Comparison of ENCODE assay signal across 8 cellular contexts in the genomic region with DNA sequence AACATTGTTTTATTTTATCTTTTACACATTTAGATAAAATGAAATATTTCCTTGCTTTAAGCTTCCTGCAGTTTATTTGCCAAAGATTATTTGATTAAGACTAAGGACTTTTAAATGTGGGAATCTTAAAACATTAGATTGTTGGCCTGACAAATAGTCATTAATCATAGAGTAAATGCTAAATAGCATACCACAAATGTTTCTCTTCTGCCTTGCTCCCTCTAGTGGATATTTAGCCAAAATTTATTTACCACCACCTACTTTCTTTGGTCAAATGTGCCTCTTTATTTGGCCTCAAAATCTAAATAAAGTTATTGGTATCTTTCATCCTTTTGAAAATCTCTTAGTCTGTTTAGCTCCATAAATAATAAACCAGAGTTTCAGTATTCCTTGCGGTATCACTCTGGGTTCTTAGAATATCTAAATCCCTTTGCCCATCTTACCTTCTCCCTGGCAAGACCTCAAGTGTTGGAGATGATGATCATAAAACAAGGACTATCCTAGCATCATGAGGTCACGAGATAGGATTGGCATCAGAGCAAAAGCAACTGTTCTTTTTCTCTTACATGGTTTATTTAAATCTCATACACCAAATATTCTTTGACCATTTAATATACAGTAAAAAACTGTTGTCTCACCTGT.
DNase-seq lines count a peak whose midpoint lies in the region; ATAC-seq and TF ChIP-seq lines count a peak whose summit lies in the region.

No MANE protein-coding gene starts in this region.

- no peaks in the 10 kb centered on the region for H3K9me3 ChIP-seq in heart left ventricle
- H3K9me3 ChIP-seq in suprapubic skin, result no peaks in the 10 kb centered on the region

- TF ChIP-seq EP300 in suprapubic skin (IDR thresholded peaks at IDR 0.05), result no peak

- WGBS in heart left ventricle, 4 donors, result 58 to 72% (median 63%) methylated on average over 2 of the region's 2 CpGs
- 58% methylated on average over 2 of the region's 2 CpGs for WGBS in suprapubic skin

- no peak overlapping the region for H3K4me3 ChIP-seq in heart left ventricle
- H3K4me3 ChIP-seq in suprapubic skin, result no peak overlapping the region

- no peak for TF ChIP-seq POLR2A in heart left ventricle (IDR thresholded peaks at IDR 0.05)
- no peak for TF ChIP-seq POLR2A in suprapubic skin (IDR thresholded peaks at IDR 0.05)

- H3K27me3 ChIP-seq in heart left ventricle (no peaks in the 10 kb centered on the region), suprapubic skin (no peaks in the 10 kb centered on the region)

- intact Hi-C loops in heart left ventricle (cut with DNase I) (loop anchor here in 8 of 10 donors (5.0 to 10.0 kb wide), 8 partner anchors 64 to 861 kb away; no protein-coding TSS in a partner anchor), Right ventricle myocardium inferior (cut with DNase I) (loop anchor here (10.0 kb wide), 2 partner anchors 424 to 864 kb away; no protein-coding TSS in a partner anchor)

- ATAC-seq in heart left ventricle, result peak in 1 of 4 donors; percentile 56
- no peak for ATAC-seq in Right ventricle myocardium inferior
- peak; percentile 76 for ATAC-seq in SK-N-SH treated with all-trans-retinoic acid at 6 μM for 48 hours
- no peak for ATAC-seq in HG03460 (IDR thresholded peaks at IDR 0.05; ENCODE audit: unreplicated experiment)
- ATAC-seq in HG02938 (IDR thresholded peaks at IDR 0.05; ENCODE audit: unreplicated experiment), result no peak

- H3K4me1 ChIP-seq in heart left ventricle, result peaks cover 0 to 5% (median 0%) of the 10 kb centered on the region in 12 donors
- no peaks in the 10 kb centered on the region for H3K4me1 ChIP-seq in suprapubic skin

- H3K36me3 ChIP-seq in heart left ventricle (peaks cover 0 to 61% (median 22%) of the 10 kb centered on the region in 9 donors), suprapubic skin (peaks cover 5% of the 10 kb centered on the region)

- H3K27ac ChIP-seq in heart left ventricle (no peak overlapping the region), suprapubic skin (no peak overlapping the region)

- no peak for DNase-seq in heart left ventricle
- DNase-seq in Right ventricle myocardium inferior (ENCODE audit: missing footprints), result no peak
- peak; percentile 65 to 76 for DNase-seq in Kasumi-1 (lab: John Stamatoyannopoulos, UW)
- peak; percentile 43 for DNase-seq in globus pallidus (ENCODE audit: low spot score)
- DNase-seq in suprapubic skin (ENCODE audit: low spot score in 2 of 2), result no peak

- TF ChIP-seq CTCF in heart left ventricle (IDR thresholded peaks at IDR 0.05) (peak; percentile 48 to 73 (median 67)), suprapubic skin (IDR thresholded peaks at IDR 0.05) (peak; percentile 24 to 54)

TF ChIP-seq in SK-N-SH treated with all-trans-retinoic acid at 6 μM for 48 hours, 23 proteins besides CTCF, POLR2A, EP300 and RAD21:
- peak; percentile 63 for TF ChIP-seq ISL1 (CRISPR knock-in tag; IDR thresholded peaks at IDR 0.05)
- TF ChIP-seq, protein P1, sequence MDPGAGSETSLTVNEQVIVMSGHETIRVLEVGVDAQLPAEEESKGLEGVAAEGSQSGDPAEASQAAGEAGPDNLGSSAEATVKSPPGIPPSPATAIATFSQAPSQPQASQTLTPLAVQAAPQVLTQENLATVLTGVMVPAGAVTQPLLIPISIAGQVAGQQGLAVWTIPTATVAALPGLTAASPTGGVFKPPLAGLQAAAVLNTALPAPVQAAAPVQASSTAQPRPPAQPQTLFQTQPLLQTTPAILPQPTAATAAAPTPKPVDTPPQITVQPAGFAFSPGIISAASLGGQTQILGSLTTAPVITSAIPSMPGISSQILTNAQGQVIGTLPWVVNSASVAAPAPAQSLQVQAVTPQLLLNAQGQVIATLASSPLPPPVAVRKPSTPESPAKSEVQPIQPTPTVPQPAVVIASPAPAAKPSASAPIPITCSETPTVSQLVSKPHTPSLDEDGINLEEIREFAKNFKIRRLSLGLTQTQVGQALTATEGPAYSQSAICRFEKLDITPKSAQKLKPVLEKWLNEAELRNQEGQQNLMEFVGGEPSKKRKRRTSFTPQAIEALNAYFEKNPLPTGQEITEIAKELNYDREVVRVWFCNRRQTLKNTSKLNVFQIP (CRISPR knock-in tag; IDR thresholded peaks at IDR 0.05; ENCODE audit: borderline replicate concordance, low read depth), result no peak
TF ChIP-seq in SK-N-SH treated with all-trans-retinoic acid at 6 μM for 48 hours: peak in this region for 1.

Comparison
In these comparisons a context has a peak if more than half of its experiments do, and no peak if none do; other contexts are left out.
1. DNase-seq: peak in Kasumi-1 (2 of 2) and globus pallidus (single experiment); none in heart left ventricle (0 of 5), Right ventricle myocardium inferior (single experiment) and suprapubic skin (0 of 2).